In genomic region chr19:2477732-2478191, GRCh38 we compare ENCODE assay signal across 8 cellular contexts. TPM values are rescaled to one million over a fixed set of nuclear protein-coding genes. Genes with fewer than 3 reads are reported as not detected.
DNase-seq lines count a peak whose midpoint lies in the region; ATAC-seq and TF ChIP-seq lines count a peak whose summit lies in the region.

No MANE protein-coding gene starts in this region.

- H3K36me3 ChIP-seq in HAP-1 (replicated peaks) = peaks cover 2% of the 10 kb centered on the region; the same call in 1 of the 2 replicates

- H3K9me3 ChIP-seq in HAP-1 = no peaks in the 10 kb centered on the region

- H3K4me3 ChIP-seq in HAP-1 = peak overlapping the region; percentile 100
- peak overlapping the region; percentile 92 for H3K4me3 ChIP-seq in epithelial cell of proximal tubule (ENCODE audit: low read depth, low read length)

- H3K27me3 Mint-ChIP-seq in activated CD4-positive, alpha-beta T cell treated with anti-CD3 and anti-CD28 coated beads, Interleukin-2, amount 10 ng/mL, durations not matched to agents 7 days and 5 days = no peaks in the 10 kb centered on the region
- no peaks in the 10 kb centered on the region for H3K27me3 Mint-ChIP-seq in natural killer cell treated with Interleukin-12 subunit alpha and Interleukin-12 subunit beta and Interleukin-15 and Interleukin-18, amount 100 ng/mL, for 72 hours

- H3K36me3 Mint-ChIP-seq in activated CD4-positive, alpha-beta T cell treated with anti-CD3 and anti-CD28 coated beads, Interleukin-2, amount 10 ng/mL, durations not matched to agents 7 days and 5 days (ENCODE audit: low read depth) = peaks cover 25% of the 10 kb centered on the region
- H3K36me3 Mint-ChIP-seq in natural killer cell treated with Interleukin-12 subunit alpha and Interleukin-12 subunit beta and Interleukin-15 and Interleukin-18, amount 100 ng/mL, for 72 hours = peaks cover 28% of the 10 kb centered on the region

- in situ Hi-C loops in HAP-1 (cut with MboI; ENCODE audit: low sequenced_read_pairs) = loop anchor here (5.0 kb wide), 1 partner anchor 135 kb away; no protein-coding TSS in a partner anchor

- POLR2A ChIA-PET in activated CD4-positive, alpha-beta T cell treated with anti-CD3 and anti-CD28 coated beads, Interleukin-2, amount 10 ng/mL, durations not matched to agents 7 days and 5 days (lab: Charles Lee) = interaction anchor here (0.6 to 2.3 kb wide), 5 partner anchors 115 to 143 kb away, joined by 3 to 27 read pairs (median 4); no protein-coding TSS in a partner anchor
- POLR2A ChIA-PET in HEK293T (lab: Yijun Ruan, JAX) = interaction anchor here (0.6 to 6.2 kb wide), 9 partner anchors 19 to 140 kb away, joined by 4 to 151 read pairs (median 79); partner anchors contain the start of gene LMNB2

- peaks cover 11% of the 10 kb centered on the region for H3K4me1 ChIP-seq in HAP-1

- DNase-seq in HAP-1 (ENCODE audit: low spot score in 2 of 2) (peak in 1 of 2 experiments; percentile 63), epithelial cell of proximal tubule (ENCODE audit: low read depth) (no peak), NCI-H526 (lab: John Stamatoyannopoulos, UW) (no peak), HEK293T (ENCODE audit: extremely low spot score) (no peak)
- DNase-seq in activated CD4-positive, alpha-beta T cell treated with anti-CD3 and anti-CD28 coated beads, Interleukin-2, amount 10 ng/mL, durations not matched to agents 7 days and 5 days = peak; percentile 30
- no peak for DNase-seq in natural killer cell treated with Interleukin-12 subunit alpha and Interleukin-12 subunit beta and Interleukin-15 and Interleukin-18, amount 100 ng/mL, for 72 hours (ENCODE audit: low spot score)

- no peak for TF ChIP-seq CTCF in epithelial cell of proximal tubule (conservative IDR thresholded peaks at IDR 0.05; ENCODE audit: low read depth, low read length)

- H3K4me3 Mint-ChIP-seq in activated CD4-positive, alpha-beta T cell treated with anti-CD3 and anti-CD28 coated beads, Interleukin-2, amount 10 ng/mL, durations not matched to agents 7 days and 5 days = peak overlapping the region; percentile 99
- H3K4me3 Mint-ChIP-seq in natural killer cell treated with Interleukin-12 subunit alpha and Interleukin-12 subunit beta and Interleukin-15 and Interleukin-18, amount 100 ng/mL, for 72 hours = peak overlapping the region; percentile 99

- H3K27ac Mint-ChIP-seq in activated CD4-positive, alpha-beta T cell treated with anti-CD3 and anti-CD28 coated beads, Interleukin-2, amount 10 ng/mL, durations not matched to agents 7 days and 5 days = peak overlapping the region; percentile 95
- H3K27ac Mint-ChIP-seq in natural killer cell treated with Interleukin-12 subunit alpha and Interleukin-12 subunit beta and Interleukin-15 and Interleukin-18, amount 100 ng/mL, for 72 hours = peak overlapping the region; percentile 90 to 99

- ATAC-seq in natural killer cell treated with Interleukin-12 subunit alpha and Interleukin-12 subunit beta and Interleukin-15 and Interleukin-18, amount 100 ng/mL, for 72 hours = no peak
- ATAC-seq in HG03460 (IDR thresholded peaks at IDR 0.05; ENCODE audit: unreplicated experiment) = no peak
- no peak for ATAC-seq in GM21786 (IDR thresholded peaks at IDR 0.05; ENCODE audit: unreplicated experiment)

- H3K4me1 Mint-ChIP-seq in activated CD4-positive, alpha-beta T cell treated with anti-CD3 and anti-CD28 coated beads, Interleukin-2, amount 10 ng/mL, durations not matched to agents 7 days and 5 days = peaks cover 17% of the 10 kb centered on the region
- peaks cover 10 to 36% of the 10 kb centered on the region in 2 donors for H3K4me1 Mint-ChIP-seq in natural killer cell treated with Interleukin-12 subunit alpha and Interleukin-12 subunit beta and Interleukin-15 and Interleukin-18, amount 100 ng/mL, for 72 hours (ENCODE audit: low read depth in 2 of 2)

- H3K27me3 ChIP-seq in HAP-1 (ENCODE audit: low read depth) = no peaks in the 10 kb centered on the region

- peaks cover 4% of the 10 kb centered on the region for H3K9me3 Mint-ChIP-seq in activated CD4-positive, alpha-beta T cell treated with anti-CD3 and anti-CD28 coated beads, Interleukin-2, amount 10 ng/mL, durations not matched to agents 7 days and 5 days
- no peaks in the 10 kb centered on the region for H3K9me3 Mint-ChIP-seq in natural killer cell treated with Interleukin-12 subunit alpha and Interleukin-12 subunit beta and Interleukin-15 and Interleukin-18, amount 100 ng/mL, for 72 hours

- CTCF ChIA-PET in activated CD4-positive, alpha-beta T cell treated with anti-CD3 and anti-CD28 coated beads, Interleukin-2, amount 10 ng/mL, durations not matched to agents 7 days and 5 days (lab: Charles Lee) = interaction anchor here (0.6 to 3.5 kb wide), 15 partner anchors 24 to 406 kb away, joined by 3 to 30 read pairs (median 5); partner anchors contain the start of gene TIMM13
- CTCF ChIA-PET in HEK293T (lab: Yijun Ruan, JAX) = interaction anchor here (0.6 to 3.1 kb wide), 5 partner anchors 8 to 762 kb away, joined by 3 to 15 read pairs (median 6); no protein-coding TSS in a partner anchor

TF ChIP-seq in HEK293T, 16 proteins besides CTCF, POLR2A, EP300 and RAD21:
- TF ChIP-seq CTBP1 (IDR thresholded peaks at IDR 0.05; ENCODE audit: borderline replicate concordance) (no peak), BHLHE40 (IDR thresholded peaks at IDR 0.05; ENCODE audit: borderline replicate concordance) (no peak), ARNT (IDR thresholded peaks at IDR 0.05) (no peak), FOXA1 (IDR thresholded peaks at IDR 0.05) (no peak), L3MBTL2 (conservative IDR thresholded peaks at IDR 0.05) (no peak), NFRKB (IDR thresholded peaks at IDR 0.05) (no peak), SUZ12 (IDR thresholded peaks at IDR 0.05) (no peak), HDGF (IDR thresholded peaks at IDR 0.05; ENCODE audit: borderline replicate concordance) (no peak), ZNF384 (IDR thresholded peaks at IDR 0.05) (no peak), TARDBP (IDR thresholded peaks at IDR 0.05) (no peak), FOXM1 (IDR thresholded peaks at IDR 0.05; ENCODE audit: borderline replicate concordance) (no peak), FOXK2 (IDR thresholded peaks at IDR 0.05) (no peak), LEF1 (IDR thresholded peaks at IDR 0.05; ENCODE audit: borderline replicate concordance) (no peak), ELF4 (IDR thresholded peaks at IDR 0.05) (no peak), SP1 (IDR thresholded peaks at IDR 0.05) (no peak)
- TF ChIP-seq, protein P1, sequence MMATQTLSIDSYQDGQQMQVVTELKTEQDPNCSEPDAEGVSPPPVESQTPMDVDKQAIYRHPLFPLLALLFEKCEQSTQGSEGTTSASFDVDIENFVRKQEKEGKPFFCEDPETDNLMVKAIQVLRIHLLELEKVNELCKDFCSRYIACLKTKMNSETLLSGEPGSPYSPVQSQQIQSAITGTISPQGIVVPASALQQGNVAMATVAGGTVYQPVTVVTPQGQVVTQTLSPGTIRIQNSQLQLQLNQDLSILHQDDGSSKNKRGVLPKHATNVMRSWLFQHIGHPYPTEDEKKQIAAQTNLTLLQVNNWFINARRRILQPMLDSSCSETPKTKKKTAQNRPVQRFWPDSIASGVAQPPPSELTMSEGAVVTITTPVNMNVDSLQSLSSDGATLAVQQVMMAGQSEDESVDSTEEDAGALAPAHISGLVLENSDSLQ (IDR thresholded peaks at IDR 0.05) = no peak

RNA-seq across cellular contexts. Expression of gene GADD45B, which starts 1.8 kb away (rescaled TPM):
- total RNA-seq in activated CD4-positive, alpha-beta T cell treated with anti-CD3 and anti-CD28 coated beads, Interleukin-2, amount 10 ng/mL, durations not matched to agents 7 days and 5 days = 10 to 100 TPM; 31.2 to 39.2 TPM
- 29.2 and 35.7 TPM in 2 replicates for total RNA-seq in epithelial cell of proximal tubule
- total RNA-seq in natural killer cell treated with Interleukin-12 subunit alpha and Interleukin-12 subunit beta and Interleukin-15 and Interleukin-18, amount 100 ng/mL, for 72 hours = 100 to 1,000 TPM; 233 to 784 TPM

RNA-seq across cellular contexts. Expression of gene LMNB2, which starts 21.0 kb away (rescaled TPM):
- total RNA-seq in activated CD4-positive, alpha-beta T cell treated with anti-CD3 and anti-CD28 coated beads, Interleukin-2, amount 10 ng/mL, durations not matched to agents 7 days and 5 days = 100 to 1,000 TPM; 101 to 113 TPM
- total RNA-seq in epithelial cell of proximal tubule = 136 and 246 TPM in 2 replicates
- total RNA-seq in natural killer cell treated with Interleukin-12 subunit alpha and Interleukin-12 subunit beta and Interleukin-15 and Interleukin-18, amount 100 ng/mL, for 72 hours = 100 to 1,000 TPM in 1 of 2 donors, 10 to 100 TPM in 1; 74.9 to 165 TPM

RNA-seq across cellular contexts. Expression of gene TIMM13, which starts 50.4 kb away (rescaled TPM):
- total RNA-seq in activated CD4-positive, alpha-beta T cell treated with anti-CD3 and anti-CD28 coated beads, Interleukin-2, amount 10 ng/mL, durations not matched to agents 7 days and 5 days = 10 to 100 TPM; 49.0 to 66.4 TPM
- 100 and 118 TPM in 2 replicates for total RNA-seq in epithelial cell of proximal tubule
- total RNA-seq in natural killer cell treated with Interleukin-12 subunit alpha and Interleukin-12 subunit beta and Interleukin-15 and Interleukin-18, amount 100 ng/mL, for 72 hours = 100 to 1,000 TPM in 1 of 2 donors, 10 to 100 TPM in 1; 80.1 to 124 TPM
